Comparison of ENCODE assay signal across 8 cellular contexts in the genomic region with DNA sequence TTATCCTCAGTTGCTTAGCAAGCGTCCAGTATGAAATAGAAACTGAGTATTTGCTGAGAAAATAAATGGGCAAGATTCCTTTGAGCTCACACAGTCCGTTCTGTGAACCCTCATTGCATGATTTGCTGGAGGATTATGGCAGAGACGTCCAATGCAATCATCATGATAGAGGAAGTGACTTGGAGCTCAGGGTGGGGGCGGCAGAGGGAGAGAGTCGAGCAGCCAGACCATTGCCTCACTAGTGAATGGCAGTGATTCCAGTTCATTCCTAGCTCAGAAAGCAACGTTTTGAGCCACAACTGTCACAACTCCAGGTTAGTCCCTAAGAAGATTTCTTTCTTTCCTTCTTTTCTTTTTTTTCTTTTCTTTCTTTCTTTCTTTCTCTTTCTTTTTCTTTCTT. TPM values are rescaled to one million over a fixed set of nuclear protein-coding genes. Genes with fewer than 3 reads are reported as not detected.
DNase-seq lines count a peak whose midpoint lies in the region; ATAC-seq, FAIRE-seq and TF ChIP-seq lines count a peak whose summit lies in the region.

No MANE protein-coding gene starts in this region.

- peak; percentile 14 for FAIRE-seq in GM12892 (lab: Jason Lieb, UNC)

- H3K27ac Mint-ChIP-seq in natural killer cell treated with Interleukin-12 subunit alpha and Interleukin-12 subunit beta and Interleukin-15 and Interleukin-18, amount 100 ng/mL, for 72 hours = peak overlapping the region; percentile 8 to 97

- peaks cover 0 to 7% of the 10 kb centered on the region in 2 donors for H3K27me3 Mint-ChIP-seq in natural killer cell treated with Interleukin-12 subunit alpha and Interleukin-12 subunit beta and Interleukin-15 and Interleukin-18, amount 100 ng/mL, for 72 hours

- no peaks in the 10 kb centered on the region for H3K9me3 Mint-ChIP-seq in natural killer cell treated with Interleukin-12 subunit alpha and Interleukin-12 subunit beta and Interleukin-15 and Interleukin-18, amount 100 ng/mL, for 72 hours

- TF ChIP-seq POLR2A in GM12892 (IDR thresholded peaks at IDR 0.05; ENCODE audit: low read depth, low read length) = no peak

- peaks cover 37 to 47% of the 10 kb centered on the region in 2 donors for H3K4me1 Mint-ChIP-seq in natural killer cell treated with Interleukin-12 subunit alpha and Interleukin-12 subunit beta and Interleukin-15 and Interleukin-18, amount 100 ng/mL, for 72 hours (ENCODE audit: low read depth in 2 of 2)

- H3K4me3 Mint-ChIP-seq in natural killer cell treated with Interleukin-12 subunit alpha and Interleukin-12 subunit beta and Interleukin-15 and Interleukin-18, amount 100 ng/mL, for 72 hours = peak overlapping the region; percentile 9

- H3K36me3 Mint-ChIP-seq in natural killer cell treated with Interleukin-12 subunit alpha and Interleukin-12 subunit beta and Interleukin-15 and Interleukin-18, amount 100 ng/mL, for 72 hours = no peaks in the 10 kb centered on the region

- no peak for ATAC-seq in natural killer cell treated with Interleukin-12 subunit alpha and Interleukin-12 subunit beta and Interleukin-15 and Interleukin-18, amount 100 ng/mL, for 72 hours
- ATAC-seq in HG03025 (IDR thresholded peaks at IDR 0.05; ENCODE audit: low FRiP score, unreplicated experiment) = no peak
- no peak for ATAC-seq in GM21737 (IDR thresholded peaks at IDR 0.05; ENCODE audit: unreplicated experiment)

- DNase-seq in GM12892 (ENCODE audit: insufficient read length) (no peak), RPMI7951 (ENCODE audit: low read depth) (peak; percentile 51), cerebellum (ENCODE audit: low spot score) (peak; percentile 4), D341Med (ENCODE audit: low spot score) (no peak), GM19240 (ENCODE audit: insufficient read length, low spot score) (no peak)
- no peak for DNase-seq in natural killer cell treated with Interleukin-12 subunit alpha and Interleukin-12 subunit beta and Interleukin-15 and Interleukin-18, amount 100 ng/mL, for 72 hours (ENCODE audit: low spot score)

RNA-seq across cellular contexts. Expression of gene COL9A2, which starts 27.5 kb away (rescaled TPM):
- 19.1 TPM for polyA plus RNA-seq in GM12892 (2012; ENCODE audit: missing spikeins)
- total RNA-seq in RPMI7951 (2014; rRNA removed; shearing (Covaris generic)) = 0.12 and 0.68 TPM in 2 replicates
- 8.3 TPM for total RNA-seq in cerebellum
- 1 to 10 TPM; 5.4 to 7.3 TPM for total RNA-seq in natural killer cell treated with Interleukin-12 subunit alpha and Interleukin-12 subunit beta and Interleukin-15 and Interleukin-18, amount 100 ng/mL, for 72 hours

RNA-seq across cellular contexts. Expression of gene SMAP2, which starts 28.9 kb away (rescaled TPM):
- 122 TPM for polyA plus RNA-seq in GM12892 (2012; ENCODE audit: missing spikeins)
- total RNA-seq in RPMI7951 (2014; rRNA removed; shearing (Covaris generic)) = 23.6 and 24.4 TPM in 2 replicates
- total RNA-seq in cerebellum = 24.8 TPM
- total RNA-seq in natural killer cell treated with Interleukin-12 subunit alpha and Interleukin-12 subunit beta and Interleukin-15 and Interleukin-18, amount 100 ng/mL, for 72 hours = 100 to 1,000 TPM; 132 to 158 TPM

Comparison
In these comparisons a context has a peak if more than half of its experiments do, and no peak if none do; other contexts are left out.
1. DNase-seq: peak in RPMI7951 (single experiment) and cerebellum (single experiment); none in GM12892 (single experiment), natural killer cell treated with Interleukin-12 subunit alpha and Interleukin-12 subunit beta and Interleukin-15 and Interleukin-18, amount 100 ng/mL, for 72 hours (single experiment), D341Med (single experiment) and GM19240 (single experiment).